In the genomic region with DNA sequence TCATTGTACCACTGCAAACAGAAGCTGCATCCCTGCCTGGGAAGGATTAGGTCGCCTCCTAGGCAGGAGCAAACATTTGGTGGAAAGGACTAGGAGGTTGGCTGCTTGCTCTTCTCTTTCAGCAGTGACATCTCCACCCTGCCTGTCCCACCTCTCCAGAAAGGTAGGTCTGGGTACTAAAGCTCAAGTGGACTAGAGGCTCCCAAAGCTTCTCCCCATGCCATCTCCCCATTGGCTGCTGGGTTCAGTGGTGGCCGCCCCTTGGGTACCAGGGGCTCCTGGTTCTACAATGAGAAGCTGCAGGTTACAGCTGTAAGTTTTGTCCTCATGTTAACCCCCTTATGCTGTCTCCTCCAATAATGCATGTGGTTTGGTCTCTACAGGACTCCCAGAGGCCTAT, we compare ENCODE assay signal across 23 cellular contexts.
A peak's percentile ranks its signal among the peaks of the same experiment; 100 is the strongest.
DNase-seq lines count a peak whose midpoint lies in the region; ATAC-seq and TF ChIP-seq lines count a peak whose summit lies in the region.
"Had no signal": no experiment of that assay in that cellular context is flagged by ENCODE, and none has a peak within 500 bp of the region (broad histone marks: within the 10 kb centered on the region; RNA-seq: fewer than 3 reads in every experiment).

No MANE protein-coding gene starts in this region.

- H3K9ac ChIP-seq in endodermal cell (ENCODE audit: extremely low read depth, low read length, poor library complexity, severe bottlenecking), result no peak overlapping the region
- H3K9ac ChIP-seq: BLaER1 had no signal

- H3K4me3 ChIP-seq in coronary artery, result no peak overlapping the region
- no peak overlapping the region for H3K4me3 ChIP-seq in endodermal cell (ENCODE audit: low read length)
- H3K4me3 ChIP-seq: BLaER1, GM12878 had no signal

- no peaks in the 10 kb centered on the region for H3K4me1 ChIP-seq in endodermal cell (ENCODE audit: control insufficient read depth, insufficient read depth, low read length)
- H3K4me1 ChIP-seq: BE2C had no signal

- peaks cover 14% of the 10 kb centered on the region for H3K9me3 Mint-ChIP-seq in endodermal cell

- no peak overlapping the region for H3K4me3 Mint-ChIP-seq in endodermal cell
- H3K4me3 Mint-ChIP-seq: CD14-positive monocyte; CD4-positive, alpha-beta memory T cell; CD4-positive, CD25-positive, alpha-beta regulatory T cell; CD8-positive, alpha-beta memory T cell had no signal

- 82 to 100% methylated on average over 1 to 2 of the region's 2 CpGs for WGBS in endodermal cell (ENCODE audit: insufficient coverage in 1 of 2, insufficient read length in 1 of 2), 2 experiments

- TF ChIP-seq CTCF in coronary artery (IDR thresholded peaks at IDR 0.05) (no peak), endodermal cell (conservative IDR thresholded peaks at IDR 0.05) (no peak)

- no peaks in the 10 kb centered on the region for H3K9me3 ChIP-seq in endodermal cell (ENCODE audit: control insufficient read depth, low read length)
- H3K9me3 ChIP-seq: BE2C had no signal

- H3K27ac ChIP-seq in coronary artery (no peak overlapping the region), endodermal cell (ENCODE audit: low read depth, low read length) (no peak overlapping the region)
- H3K27ac ChIP-seq: BLaER1 had no signal

- H3K36me3 ChIP-seq in endodermal cell (ENCODE audit: control insufficient read depth, insufficient read depth, low read length), result no peaks in the 10 kb centered on the region
- H3K36me3 ChIP-seq: BE2C had no signal

- no peaks in the 10 kb centered on the region for H3K27me3 Mint-ChIP-seq in endodermal cell (ENCODE audit: insufficient read depth)
- H3K27me3 Mint-ChIP-seq: CD4-positive, alpha-beta memory T cell; CD4-positive, CD25-positive, alpha-beta regulatory T cell had no signal

- no peak overlapping the region for H3K27ac Mint-ChIP-seq in endodermal cell
- H3K27ac Mint-ChIP-seq: CD4-positive, alpha-beta memory T cell; CD4-positive, CD25-positive, alpha-beta regulatory T cell; CD8-positive, alpha-beta memory T cell had no signal

- peaks cover 5% of the 10 kb centered on the region for H3K4me1 Mint-ChIP-seq in endodermal cell
- H3K4me1 Mint-ChIP-seq: CD14-positive monocyte; CD4-positive, alpha-beta memory T cell; CD4-positive, CD25-positive, alpha-beta regulatory T cell; CD8-positive, alpha-beta memory T cell had no signal

- no peaks in the 10 kb centered on the region for H3K36me3 Mint-ChIP-seq in endodermal cell (ENCODE audit: low read depth)
- H3K36me3 Mint-ChIP-seq: CD14-positive monocyte; CD4-positive, alpha-beta memory T cell; CD4-positive, CD25-positive, alpha-beta regulatory T cell had no signal

- ATAC-seq in HG03159 (IDR thresholded peaks at IDR 0.05; ENCODE audit: unreplicated experiment) (no peak), GM19467 (IDR thresholded peaks at IDR 0.05; ENCODE audit: unreplicated experiment) (no peak)
- ATAC-seq: GM12878 had no signal

- DNase-seq in coronary artery (ENCODE audit: low spot score) (peak; percentile 22), endodermal cell (peak; percentile 25), mesenteric fat pad (ENCODE audit: low spot score) (peak; percentile 62)
- DNase-seq: 8988T; ACHN; BE2C; C1 segment of cervical spinal cord; CD4-positive, alpha-beta memory T cell; CD4-positive, CD25-positive, alpha-beta regulatory T cell; CD8-positive, alpha-beta memory T cell; COR-L47; DMS 273 treated with DMSO at 0.1 percent for 48 hours; DMS153; DMS53; DMS79; DND-41; EL; GDM1 had no signal

- H3K27me3 ChIP-seq in endodermal cell (ENCODE audit: control insufficient read depth, insufficient read depth, low read length, poor library complexity, severe bottlenecking), result no peaks in the 10 kb centered on the region
- H3K27me3 ChIP-seq: BE2C, BLaER1 had no signal
